24 cellular contexts compared by ENCODE assay signal in genomic region chr6:167546611-167547327, GRCh38.
DNase-seq lines count a peak whose midpoint lies in the region; ATAC-seq and TF ChIP-seq lines count a peak whose summit lies in the region.
"Had no signal": no experiment of that assay in that cellular context is flagged by ENCODE, and none has a peak within 500 bp of the region (broad histone marks: within the 10 kb centered on the region; RNA-seq: fewer than 3 reads in every experiment).

No MANE protein-coding gene starts in this region.

- no peaks in the 10 kb centered on the region for H3K9me3 Mint-ChIP-seq in stimulated activated memory B cell treated with anti-CD40 and anti-IgM and Interleukin-4, amounts not matched to agents 10 μg/mL and 1 μg/mL and 100 μg/mL, for 72 hours

- no peaks in the 10 kb centered on the region for H3K4me1 Mint-ChIP-seq in stimulated activated memory B cell treated with anti-CD40 and anti-IgM and Interleukin-4, amounts not matched to agents 10 μg/mL and 1 μg/mL and 100 μg/mL, for 72 hours

- no peak overlapping the region for H3K4me3 Mint-ChIP-seq in stimulated activated memory B cell treated with anti-CD40 and anti-IgM and Interleukin-4, amounts not matched to agents 10 μg/mL and 1 μg/mL and 100 μg/mL, for 72 hours
- H3K4me3 Mint-ChIP-seq: nephron progenitor cell had no signal

- no peak overlapping the region for H3K9ac ChIP-seq in liver (ENCODE audit: low read depth in 1 of 2, low read length in 2 of 2)
- H3K9ac ChIP-seq: GM23248 had no signal

- 41 to 66% methylated on average over 14 to 28 of the region's 32 CpGs for WGBS in body of pancreas, 2 donors
- WGBS in liver, result 88% methylated on average over 32 of the region's 32 CpGs

- H3K36me3 ChIP-seq in body of pancreas (replicated peaks in 1 of 2; ENCODE audit: insufficient read depth in 1 of 2, low read depth in 2 of 2) (no peaks in the 10 kb centered on the region), liver (ENCODE audit: control insufficient read depth in 4 of 4, insufficient read depth in 3 of 4, low read depth in 1 of 4, low read length in 3 of 4) (no peaks in the 10 kb centered on the region)
- H3K36me3 ChIP-seq: upper lobe of left lung had no signal

- DNase-seq in DMS 273 (lab: John Stamatoyannopoulos, UW; ENCODE audit: unreplicated experiment) (peak; percentile 17), DMS 273 treated with DMSO at 0.1 percent for 48 hours (lab: John Stamatoyannopoulos, UW) (no peak), body of pancreas (peak; percentile 82 to 93 (median 92)), NCI-H345 treated with DMSO at 0.1 percent for 48 hours (lab: John Stamatoyannopoulos, UW; ENCODE audit: unreplicated experiment) (no peak), GM19238 (ENCODE audit: insufficient read length, low spot score) (no peak)
- DNase-seq: activated CD4-positive, CD25-positive, alpha-beta regulatory T cell treated with anti-CD3 and anti-CD28 coated beads, Interleukin-2, amount 50 U/mL, for 72 hours; activated gamma-delta T cell; activated T-cell treated with anti-CD3 and anti-CD28 coated beads, Interleukin-2, amount 50 U/mL, for 1 hour; GM23248; left cardiac atrium; midbrain; NCI-H1436; NCI-H2107; NCI-H510A treated with DMSO at 0.1 percent for 48 hours; nephron progenitor cell; NK-92 treated with Interleukin-12 subunit alpha and Interleukin-12 subunit beta, amount 100 ng/mL, for 24 hours; SIG-M5; stimulated activated CD8-positive, alpha-beta memory T cell treated with anti-CD3 and anti-CD28 coated beads, Interleukin-4, amount 100 ng/mL, for 48 hours; SW 1271 had no signal

- peaks cover 35% of the 10 kb centered on the region for H3K4me1 ChIP-seq in body of pancreas
- H3K4me1 ChIP-seq in liver (ENCODE audit: control insufficient read depth in 4 of 4, insufficient read depth in 4 of 4, low read length in 3 of 4), result no peaks in the 10 kb centered on the region

- intact Hi-C loops in body of pancreas (cut with DNase I), result no loop called here

- no peak overlapping the region for H3K4me3 ChIP-seq in body of pancreas
- no peak overlapping the region for H3K4me3 ChIP-seq in liver (ENCODE audit: low read depth in 1 of 3, low read length in 3 of 3)
- H3K4me3 ChIP-seq: GM23248, upper lobe of left lung had no signal

- H3K27ac ChIP-seq in body of pancreas (peak overlapping the region; percentile 80 to 92 (median 88)), liver (ENCODE audit: low read depth in 1 of 2, low read length in 2 of 2) (peak overlapping the region; percentile 1 to 9)
- H3K27ac ChIP-seq: 22Rv1, GM23248 had no signal

- ATAC-seq in body of pancreas (peak; percentile 86), esophagus mucosa (no peak)
- peak; percentile 34 for ATAC-seq in stimulated activated memory B cell treated with anti-CD40 and anti-IgM and Interleukin-4, amounts not matched to agents 10 μg/mL and 1 μg/mL and 100 μg/mL, for 72 hours
- ATAC-seq: left cardiac atrium had no signal

- no peaks in the 10 kb centered on the region for H3K27me3 ChIP-seq in body of pancreas
- no peaks in the 10 kb centered on the region for H3K27me3 ChIP-seq in liver (ENCODE audit: control insufficient read depth in 4 of 4, insufficient read depth in 4 of 4, low read length in 3 of 4)
- H3K27me3 ChIP-seq: upper lobe of left lung had no signal

- no peaks in the 10 kb centered on the region for H3K27me3 Mint-ChIP-seq in stimulated activated memory B cell treated with anti-CD40 and anti-IgM and Interleukin-4, amounts not matched to agents 10 μg/mL and 1 μg/mL and 100 μg/mL, for 72 hours

- TF ChIP-seq POLR2A in body of pancreas (IDR thresholded peaks at IDR 0.05), result peak in 2 of 3 donors; percentile 48 to 53

- TF ChIP-seq CTCF in body of pancreas (IDR thresholded peaks at IDR 0.05) (no peak), liver (IDR thresholded peaks at IDR 0.05; ENCODE audit: low read depth, low read length, missing input control) (no peak)

- no peaks in the 10 kb centered on the region for H3K9me3 ChIP-seq in body of pancreas
- H3K9me3 ChIP-seq in liver (ENCODE audit: control insufficient read depth in 4 of 4, low read length in 3 of 4), result no peaks in the 10 kb centered on the region
- H3K9me3 ChIP-seq: upper lobe of left lung had no signal

- no peak for TF ChIP-seq RAD21 in liver (IDR thresholded peaks at IDR 0.05)

- no peak overlapping the region for H3K27ac Mint-ChIP-seq in stimulated activated memory B cell treated with anti-CD40 and anti-IgM and Interleukin-4, amounts not matched to agents 10 μg/mL and 1 μg/mL and 100 μg/mL, for 72 hours
- H3K27ac Mint-ChIP-seq: nephron progenitor cell had no signal

- H3K36me3 Mint-ChIP-seq in stimulated activated memory B cell treated with anti-CD40 and anti-IgM and Interleukin-4, amounts not matched to agents 10 μg/mL and 1 μg/mL and 100 μg/mL, for 72 hours, result no peaks in the 10 kb centered on the region

TF ChIP-seq in liver, 16 proteins besides CTCF, POLR2A, EP300 and RAD21:
- TF ChIP-seq YY1 (IDR thresholded peaks at IDR 0.05), result peak; percentile 31
- no peak for TF ChIP-seq ZBTB33 (IDR thresholded peaks at IDR 0.05)
TF ChIP-seq in liver: peak in this region for 1.

Comparison
In these comparisons a context has a peak if more than half of its experiments do, and no peak if none do; other contexts are left out.
1. DNase-seq: peak in DMS 273 (single experiment) and body of pancreas (4 of 4); none in DMS 273 treated with DMSO at 0.1 percent for 48 hours (single experiment), NCI-H345 treated with DMSO at 0.1 percent for 48 hours (single experiment) and GM19238 (single experiment).